In genomic region chr14:18582908-18583307, GRCh38 we compare ENCODE assay signal across 5 cellular contexts. TPM values are rescaled to one million over a fixed set of nuclear protein-coding genes. Genes with fewer than 3 reads are reported as not detected.
"Had no signal": no experiment of that assay in that cellular context is flagged by ENCODE, and none has a peak within 500 bp of the region (broad histone marks: within the 10 kb centered on the region; RNA-seq: fewer than 3 reads in every experiment).

No MANE protein-coding gene starts in this region.

RNA-seq across cellular contexts. Expression of gene OR11H12, which starts 18.0 kb away (rescaled TPM):
- total RNA-seq: GM23248, H9, HT-29, IMR-90, K562 had no signal
